Comparison of ENCODE assay signal across 8 cellular contexts in genomic region chrX:129522184-129523059, GRCh38. TPM values are rescaled to one million over a fixed set of nuclear protein-coding genes. Genes with fewer than 3 reads are reported as not detected.
A peak's percentile ranks its signal among the peaks of the same experiment; 100 is the strongest.
DNase-seq lines count a peak whose midpoint lies in the region; ATAC-seq and TF ChIP-seq lines count a peak whose summit lies in the region.

No MANE protein-coding gene starts in this region.

- no TSS peak for BruUV-seq in mammary epithelial cell (replicated peaks; lab: Mats Ljungman, UMichigan)

- peaks cover 10% of the 10 kb centered on the region for H3K79me2 ChIP-seq in mammary epithelial cell (ENCODE audit: insufficient read depth, low read length)

- no peaks in the 10 kb centered on the region for H4K20me1 ChIP-seq in mammary epithelial cell (ENCODE audit: insufficient read depth, low read length)

- H3K27me3 ChIP-seq in BE2C: no peaks in the 10 kb centered on the region
- no peaks in the 10 kb centered on the region for H3K27me3 ChIP-seq in H7 (ENCODE audit: control insufficient read depth, insufficient read depth, low read length)
- no peaks in the 10 kb centered on the region for H3K27me3 ChIP-seq in mammary epithelial cell (ENCODE audit: insufficient read depth, low read length)
- no peaks in the 10 kb centered on the region for H3K27me3 ChIP-seq in gastrocnemius medialis

- H3K36me3 ChIP-seq in BE2C: no peaks in the 10 kb centered on the region
- H3K36me3 ChIP-seq in H7 (replicated peaks; ENCODE audit: control insufficient read depth, insufficient read depth, low read length): no peaks in the 10 kb centered on the region
- no peaks in the 10 kb centered on the region for H3K36me3 ChIP-seq in mammary epithelial cell (ENCODE audit: insufficient read depth, low read length)
- H3K36me3 ChIP-seq in gastrocnemius medialis: no peaks in the 10 kb centered on the region

- H3K27ac ChIP-seq in mammary epithelial cell (ENCODE audit: insufficient read depth, low read depth, low read length) (peak overlapping the region; percentile 39), gastrocnemius medialis (peak overlapping the region; percentile 87 to 92 (median 89))

- DNase-seq in BE2C (peak; percentile 55), H7 (peak; percentile 91), NCI-H82 (lab: John Stamatoyannopoulos, UW) (peak; percentile 80), mammary epithelial cell (peak; percentile 56), iPS-NIHi11 (ENCODE audit: low spot score) (peak; percentile 70), gastrocnemius medialis (peak in 1 of 2 donors; percentile 32), mesenteric fat pad (ENCODE audit: low spot score) (no peak)

- no peaks in the 10 kb centered on the region for H3K4me1 ChIP-seq in BE2C
- H3K4me1 ChIP-seq in mammary epithelial cell (ENCODE audit: insufficient read depth, low read length): no peaks in the 10 kb centered on the region
- no peaks in the 10 kb centered on the region for H3K4me1 ChIP-seq in gastrocnemius medialis

- TF ChIP-seq CTCF in BE2C (IDR thresholded peaks at IDR 0.05; ENCODE audit: low read depth, low read length) (peak; percentile 15; the same call in 1 of the 2 replicates), mammary epithelial cell (conservative IDR thresholded peaks at IDR 0.05 in 1 of 2, IDR thresholded peaks at IDR 0.05 in 1 of 2; ENCODE audit: extremely low read depth in 1 of 2, insufficient read depth in 1 of 2, low read depth in 1 of 2, low read length in 2 of 2) (peak in 1 of 2 donors; percentile 29), gastrocnemius medialis (IDR thresholded peaks at IDR 0.05 in 4 of 5, conservative IDR thresholded peaks at IDR 0.05 in 1 of 5) (peak in 1 of 5 experiments; percentile 28)

- no peaks in the 10 kb centered on the region for H3K9me3 ChIP-seq in BE2C
- H3K9me3 ChIP-seq in mammary epithelial cell (replicated peaks; ENCODE audit: insufficient read depth, low read length): no peaks in the 10 kb centered on the region
- H3K9me3 ChIP-seq in gastrocnemius medialis: no peaks in the 10 kb centered on the region

- intact Hi-C loops in mammary epithelial cell (cut with micrococcal nuclease) (no loop called here), gastrocnemius medialis (cut with DNase I; ENCODE audit: low total_unique reads) (loop anchor here (2.0 to 10.0 kb wide), 2 partner anchors 18 to 382 kb away; partner anchors contain the start of genes OCRL and UTP14A)

- 18% methylated on average over 6 of the region's 52 CpGs for WGBS in mammary epithelial cell (ENCODE audit: low coverage, missing lambda C conversion rate)

- in situ Hi-C loops in mammary epithelial cell (cut with MboI; ENCODE audit: low sequenced_read_pairs in 2 of 2): no loop called here
- in situ Hi-C loops in gastrocnemius medialis (cut with MboI; ENCODE audit: low sequenced_read_pairs in 4 of 4): no loop called here

- H3K4me2 ChIP-seq in mammary epithelial cell (ENCODE audit: insufficient read depth, low read depth, low read length): peak overlapping the region; percentile 81

- CTCF ChIA-PET in mammary epithelial cell (lab: Charles Lee; ENCODE audit: low non-redundant PET): interaction anchor here (0.7 kb wide), 2 partner anchors 9 to 18 kb away, joined by 6 read pairs; partner anchors contain the start of gene OCRL

- H2AFZ ChIP-seq in mammary epithelial cell (ENCODE audit: low read depth, low read length): peak overlapping the region; percentile 91

- TF ChIP-seq POLR2A in gastrocnemius medialis (IDR thresholded peaks at IDR 0.05): no peak

- peak; percentile 77 to 85 for ATAC-seq in gastrocnemius medialis
- ATAC-seq in HG03135 (IDR thresholded peaks at IDR 0.05; ENCODE audit: unreplicated experiment): no peak

- peak overlapping the region; percentile 40 for H3K9ac ChIP-seq in mammary epithelial cell (ENCODE audit: insufficient read depth, low read length)

- dilution Hi-C loops in mammary epithelial cell (cut with HindIII; ENCODE audit: low sequenced_read_pairs): no loop called here

- peak overlapping the region; percentile 72 for H3K4me3 ChIP-seq in BE2C (ENCODE audit: low read depth, low read length)
- peak overlapping the region; percentile 94 for H3K4me3 ChIP-seq in H7 (ENCODE audit: insufficient read depth, low read depth, low read length)
- H3K4me3 ChIP-seq in mammary epithelial cell (replicated peaks in 1 of 3; ENCODE audit: insufficient read depth in 1 of 3, low read depth in 2 of 3, low read length in 3 of 3): peak overlapping the region; percentile 71 to 75 (median 73)
- H3K4me3 ChIP-seq in gastrocnemius medialis: peak overlapping the region; percentile 73 to 94 (median 86)

RNA-seq across cellular contexts. Expression of gene SMARCA1, which starts 0.9 kb away (rescaled TPM):
- polyA plus RNA-seq in BE2C (2012; ENCODE audit: insufficient read depth, insufficient read length, low read depth): 8.2 TPM
- total RNA-seq in H7 (2014; rRNA removed; shearing (Covaris generic)): 56.8 and 79.1 TPM in 2 replicates
- total RNA-seq in mammary epithelial cell (10 to 100 TPM; 28.8 to 32.4 TPM), gastrocnemius medialis (10 to 100 TPM; 11.6 to 16.7 (median 15.9) TPM), mesenteric fat pad (32.4 TPM)
- 13.0 TPM for polyA plus RNA-seq in mammary epithelial cell
- 21.6 TPM for polyA minus RNA-seq in mammary epithelial cell

RNA-seq across cellular contexts. Expression of gene OCRL, which starts 17.6 kb away (rescaled TPM):
- 15.8 TPM for polyA plus RNA-seq in BE2C (2012; ENCODE audit: insufficient read depth, insufficient read length, low read depth)
- 22.4 and 27.1 TPM in 2 replicates for total RNA-seq in H7 (2014; rRNA removed; shearing (Covaris generic))
- total RNA-seq in mammary epithelial cell: 10 to 100 TPM; 25.0 to 30.8 TPM
- polyA plus RNA-seq in mammary epithelial cell: 19.7 TPM
- 21.3 TPM for polyA minus RNA-seq in mammary epithelial cell
- total RNA-seq in gastrocnemius medialis: 10 to 100 TPM in 2 of 4 donors, 1 to 10 TPM in 2; 6.7 to 10.8 (median 8.6) TPM
- total RNA-seq in mesenteric fat pad: 25.2 TPM
